1 cellular context compared by ENCODE assay signal in genomic region chr17:1829579-1830257, GRCh38.
TF ChIP-seq lines count a peak whose summit lies in the region.

Gene RPA1 (plus strand): TSS chr17:1830005. CDS start chr17:1830094, 89 bp downstream.
Gene SMYD4 (minus strand): TSS chr17:1829902. CDS start chr17:1827994, 1,908 bp downstream.

TF ChIP-seq in HepG2, 621 proteins besides CTCF, POLR2A, EP300 and RAD21 (continued from another document and continues in another):
- TF ChIP-seq DPF2 (CRISPR knock-in tag; IDR thresholded peaks at IDR 0.05; ENCODE audit: borderline replicate concordance, low read depth) = no peak
- peak; percentile 54; the same call in 1 of the 2 replicates for TF ChIP-seq KLF6 (CRISPR knock-in tag; IDR thresholded peaks at IDR 0.05)
- TF ChIP-seq ZBED4 (CRISPR knock-in tag; IDR thresholded peaks at IDR 0.05; ENCODE audit: borderline replicate concordance) = peak; percentile 13; the same call in 1 of the 2 replicates
- TF ChIP-seq ZNF839 (CRISPR knock-in tag; IDR thresholded peaks at IDR 0.05; ENCODE audit: borderline replicate concordance) = no peak
- no peak for TF ChIP-seq ZBTB46 (CRISPR knock-in tag; IDR thresholded peaks at IDR 0.05; ENCODE audit: borderline replicate concordance)
- TF ChIP-seq TEF (CRISPR knock-in tag; IDR thresholded peaks at IDR 0.05) = no peak
- TF ChIP-seq ZNF567 (CRISPR knock-in tag; IDR thresholded peaks at IDR 0.05; ENCODE audit: borderline replicate concordance) = no peak
- no peak for TF ChIP-seq ZNF251 (CRISPR knock-in tag; IDR thresholded peaks at IDR 0.05)
- no peak for TF ChIP-seq RAD51 (IDR thresholded peaks at IDR 0.05; ENCODE audit: borderline replicate concordance)
- TF ChIP-seq RNF2 (conservative IDR thresholded peaks at IDR 0.05; ENCODE audit: low read depth) = 0 out of 2 replicates have a peak, but pooled peaks have one; percentile 50
- TF ChIP-seq KLF9 (CRISPR knock-in tag; IDR thresholded peaks at IDR 0.05; ENCODE audit: low read depth) = no peak
- TF ChIP-seq TBP (CRISPR knock-in tag; IDR thresholded peaks at IDR 0.05) = no peak
- TF ChIP-seq PRDM15 (CRISPR knock-in tag; IDR thresholded peaks at IDR 0.05) = no peak
- peak; percentile 67; the same call in 1 of the 2 replicates for TF ChIP-seq ZSCAN25 (CRISPR knock-in tag; IDR thresholded peaks at IDR 0.05)
- no peak for TF ChIP-seq ZNF773 (CRISPR knock-in tag; IDR thresholded peaks at IDR 0.05; ENCODE audit: borderline replicate concordance)
- TF ChIP-seq XBP1 (CRISPR knock-in tag; IDR thresholded peaks at IDR 0.05) = no peak
- TF ChIP-seq STAG1 (CRISPR knock-in tag; IDR thresholded peaks at IDR 0.05) = no peak
- no peak for TF ChIP-seq ZNF512 (CRISPR knock-in tag; IDR thresholded peaks at IDR 0.05)
- no peak for TF ChIP-seq BCLAF1 (IDR thresholded peaks at IDR 0.05)
- no peak for TF ChIP-seq EEA1 (CRISPR knock-in tag; IDR thresholded peaks at IDR 0.05; ENCODE audit: borderline replicate concordance)
- no peak for TF ChIP-seq DMTF1 (CRISPR knock-in tag; IDR thresholded peaks at IDR 0.05)
- TF ChIP-seq ZNF816 (CRISPR knock-in tag; IDR thresholded peaks at IDR 0.05; ENCODE audit: borderline replicate concordance) = peak; percentile 86; the same call in 1 of the 2 replicates
- TF ChIP-seq SCMH1 (CRISPR knock-in tag; IDR thresholded peaks at IDR 0.05; ENCODE audit: borderline replicate concordance) = no peak
- TF ChIP-seq ZNF766 (CRISPR knock-in tag; IDR thresholded peaks at IDR 0.05; ENCODE audit: borderline replicate concordance) = no peak; the same call in 1 of the 2 replicates
- no peak for TF ChIP-seq KLF12 (CRISPR knock-in tag; IDR thresholded peaks at IDR 0.05; ENCODE audit: borderline replicate concordance)
- TF ChIP-seq ZNF296 (CRISPR knock-in tag; conservative IDR thresholded peaks at IDR 0.05) = no peak
- no peak; the same call in 1 of the 2 replicates for TF ChIP-seq UBTF (CRISPR knock-in tag; IDR thresholded peaks at IDR 0.05)
- TF ChIP-seq ZIK1 (CRISPR knock-in tag; IDR thresholded peaks at IDR 0.05; ENCODE audit: borderline replicate concordance, low read depth) = no peak
- no peak for TF ChIP-seq GPBP1L1 (CRISPR knock-in tag; IDR thresholded peaks at IDR 0.05)
- TF ChIP-seq KDM5B (CRISPR knock-in tag; IDR thresholded peaks at IDR 0.05; ENCODE audit: borderline replicate concordance) = peak; percentile 78; the same call in 1 of the 2 replicates
- TF ChIP-seq MXD3 (CRISPR knock-in tag; IDR thresholded peaks at IDR 0.05) = peak; percentile 20; the same call in 1 of the 2 replicates
- TF ChIP-seq BRF2 (CRISPR knock-in tag; IDR thresholded peaks at IDR 0.05) = no peak
- no peak for TF ChIP-seq NFRKB (IDR thresholded peaks at IDR 0.05)
